23 cellular contexts compared by ENCODE assay signal in the genomic region with DNA sequence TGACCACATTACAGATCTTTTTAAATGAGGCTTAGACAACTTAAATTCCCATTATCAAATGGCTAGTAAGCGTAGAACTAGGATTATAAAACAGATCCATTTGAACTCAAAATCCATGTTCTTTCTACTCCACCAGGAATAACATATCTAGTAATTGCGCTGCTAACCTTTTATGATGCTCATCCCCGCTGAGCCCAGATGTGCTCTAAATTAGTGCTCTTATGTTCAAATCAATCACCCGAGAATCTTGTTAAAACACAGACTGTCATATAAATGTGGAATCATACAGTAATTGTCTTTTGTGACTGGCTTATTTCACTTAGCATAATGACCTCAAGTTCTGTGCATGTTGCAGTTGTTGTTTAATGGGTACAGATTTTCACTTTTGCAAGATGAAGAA.
"Had no signal": no experiment of that assay in that cellular context is flagged by ENCODE, and none has a peak within 500 bp of the region (broad histone marks: within the 10 kb centered on the region; RNA-seq: fewer than 3 reads in every experiment).

No MANE protein-coding gene starts in this region.

- H3K9me3 ChIP-seq: Peyer's patch, SJSA1 had no signal

- DNase-seq: activated CD4-positive, alpha-beta memory T cell treated with anti-CD3 and anti-CD28 coated beads for 36 hours; activated CD4-positive, alpha-beta T cell treated with anti-CD3 and anti-CD28 coated beads, Interleukin-2, amount 10 ng/mL, durations not matched to agents 7 days and 5 days; activated CD4-positive, CD25-positive, alpha-beta regulatory T cell; activated CD8-positive, alpha-beta memory T cell treated with anti-CD3 and anti-CD28 coated beads for 24 hours; activated gamma-delta T cell; activated naive CD4-positive, alpha-beta T cell treated with anti-CD3 and anti-CD28 coated beads, Interleukin-2, amount 10 ng/mL, durations not matched to agents 7 days and 5 days; activated naive CD8-positive, alpha-beta T cell treated with anti-CD3 and anti-CD28 coated beads for 36 hours; activated T-cell treated with anti-CD3 and anti-CD28 coated beads, Interleukin-2, amount 50 U/mL, for 4 hours; brain microvascular endothelial cell; Kasumi-1; KBM-7; NCI-H1436; NCI-H1694 treated with DMSO at 0.1 percent for 48 hours; NCI-H2029 treated with DMSO at 0.1 percent for 48 hours; NCI-H226; NCI-H526; Peyer's patch; SHP77; T-cell; T-helper 2 cell; T1000 had no signal

- H3K4me1 ChIP-seq: Peyer's patch, SJSA1 had no signal

- H3K4me3 ChIP-seq: cardiac muscle cell, Peyer's patch, SJSA1 had no signal

- H3K36me3 ChIP-seq: brain microvascular endothelial cell, cardiac muscle cell, Peyer's patch, SJSA1 had no signal

- H3K27me3 ChIP-seq: brain microvascular endothelial cell, cardiac muscle cell, Peyer's patch, SJSA1 had no signal

- H3K27ac ChIP-seq: brain microvascular endothelial cell, cardiac muscle cell, Peyer's patch, SJSA1 had no signal
